16 cellular contexts compared by ENCODE assay signal in genomic region chr5:124725622-124726258, GRCh38. TPM values are rescaled to one million over a fixed set of nuclear protein-coding genes. Genes with fewer than 3 reads are reported as not detected.
A peak's percentile ranks its signal among the peaks of the same experiment; 100 is the strongest.
DNase-seq lines count a peak whose midpoint lies in the region; ATAC-seq and TF ChIP-seq lines count a peak whose summit lies in the region.
"Had no signal": no experiment of that assay in that cellular context is flagged by ENCODE, and none has a peak within 500 bp of the region (broad histone marks: within the 10 kb centered on the region; RNA-seq: fewer than 3 reads in every experiment).

No MANE protein-coding gene starts in this region.

- H4K8ac ChIP-seq in neuronal stem cell (ENCODE audit: low read depth, low read length), result no peak overlapping the region

- H4K20me1 ChIP-seq in OCI-LY7 (ENCODE audit: insufficient read depth, low read length) (no peaks in the 10 kb centered on the region), PC-3 (ENCODE audit: low read length) (no peaks in the 10 kb centered on the region)

- H2AFZ ChIP-seq in OCI-LY7 (ENCODE audit: low read length) (peak overlapping the region; percentile 54), PC-3 (ENCODE audit: low read length) (no peak overlapping the region), neuronal stem cell (ENCODE audit: low read length) (no peak overlapping the region)

- intact Hi-C loops in left ventricle myocardium inferior (cut with micrococcal nuclease) (no loop called here), OCI-LY7 (cut with micrococcal nuclease; ENCODE audit: unreplicated experiment) (no loop called here), PC-3 (cut with micrococcal nuclease) (no loop called here), MCF 10A (cut with micrococcal nuclease) (no loop called here)

- no peak overlapping the region for H3K27ac Mint-ChIP-seq in MCF 10A (ENCODE audit: low read depth, unreplicated experiment)
- H3K27ac Mint-ChIP-seq: T-helper 1 cell treated with Interleukin-12 subunit alpha and Interleukin-12 subunit beta and Interleukin-4 antibody, amounts not matched to agents 30 μg/mL and 1 μg/mL, for 36 hours had no signal

- no peaks in the 10 kb centered on the region for H3K36me3 Mint-ChIP-seq in MCF 10A (ENCODE audit: insufficient read depth, unreplicated experiment)

- no peak overlapping the region for H3K4me3 ChIP-seq in cardiac muscle cell
- no peak overlapping the region for H3K4me3 ChIP-seq in left ventricle myocardium inferior
- peak overlapping the region; percentile 71 for H3K4me3 ChIP-seq in OCI-LY7 (ENCODE audit: low read depth, low read length, poor library complexity, severe bottlenecking)
- no peak overlapping the region for H3K4me3 ChIP-seq in PC-3 (ENCODE audit: low read length)
- no peak overlapping the region for H3K4me3 ChIP-seq in neuronal stem cell (ENCODE audit: low read length in 2 of 2)
- H3K4me3 ChIP-seq: BLaER1 treated with 17β-estradiol and CSF1 and Interleukin-3, amounts not matched to agents 10 nM and 100 nM had no signal

- H3K4me2 ChIP-seq in OCI-LY7 (ENCODE audit: low read length), result peak overlapping the region; percentile 70
- H3K4me2 ChIP-seq in PC-3 (ENCODE audit: low read length), result no peak overlapping the region
- H3K4me2 ChIP-seq in neuronal stem cell (ENCODE audit: insufficient read depth, low read length, poor library complexity, severe bottlenecking), result no peak overlapping the region

- POLR2A ChIA-PET in OCI-LY7 (lab: Charles Lee), result interaction anchor here (0.5 to 2.7 kb wide), 11 partner anchors 10 to 291 kb away, joined by 3 to 12 read pairs (median 5); no protein-coding TSS in a partner anchor
- POLR2A ChIA-PET in PC-3 (lab: Charles Lee; ENCODE audit: unreplicated experiment), result no interaction called here
- POLR2A ChIA-PET in MCF 10A (lab: Yijun Ruan, JAX), result interaction anchor here (0.5 to 1.6 kb wide), 2 partner anchors 12 to 15 kb away, joined by 3 to 4 read pairs; no protein-coding TSS in a partner anchor

- no peak overlapping the region for H2BK15ac ChIP-seq in neuronal stem cell (ENCODE audit: low read length)

- H3K9me2 ChIP-seq in OCI-LY7 (ENCODE audit: insufficient read depth, low read length) (no peaks in the 10 kb centered on the region), PC-3 (replicated peaks; ENCODE audit: low read length) (no peaks in the 10 kb centered on the region)

- TF ChIP-seq CTCF in cardiac muscle cell (IDR thresholded peaks at IDR 0.05; ENCODE audit: low read depth, low read length) (no peak), left ventricle myocardium inferior (IDR thresholded peaks at IDR 0.05; ENCODE audit: borderline replicate concordance) (no peak), OCI-LY7 (conservative IDR thresholded peaks at IDR 0.05; ENCODE audit: low read length) (no peak), PC-3 (conservative IDR thresholded peaks at IDR 0.05; ENCODE audit: low read depth, low read length) (no peak), MCF 10A (IDR thresholded peaks at IDR 0.05; ENCODE audit: unreplicated experiment) (no peak)

- WGBS in neuronal stem cell (ENCODE audit: extremely low coverage in 2 of 2, insufficient read length in 2 of 2, insufficient replicate concordance in 1 of 2), 2 donors, result 100% methylated on average over 1 of the region's 4 CpGs; no CpG with 5 or more reads in 1 of the 2 donors

- H3K23ac ChIP-seq in neuronal stem cell (ENCODE audit: low read depth, low read length, poor library complexity), result no peak overlapping the region

- no peak overlapping the region for H2AK5ac ChIP-seq in neuronal stem cell (ENCODE audit: low read depth, low read length)

- no peak overlapping the region for H3K14ac ChIP-seq in neuronal stem cell (ENCODE audit: low read length)

- H3K27me3 Mint-ChIP-seq in MCF 10A (ENCODE audit: insufficient read depth, unreplicated experiment), result no peaks in the 10 kb centered on the region

- no peak overlapping the region for H3K18ac ChIP-seq in neuronal stem cell (ENCODE audit: low read length)

- H3K4ac ChIP-seq in neuronal stem cell (ENCODE audit: low read length), result no peak overlapping the region

- H2BK12ac ChIP-seq in neuronal stem cell (ENCODE audit: low read length), result no peak overlapping the region

- peaks cover 15% of the 10 kb centered on the region for H3K4me1 Mint-ChIP-seq in MCF 10A (ENCODE audit: insufficient read depth, unreplicated experiment)

- H3K9me3 ChIP-seq in cardiac muscle cell (ENCODE audit: low read depth), result no peaks in the 10 kb centered on the region
- H3K9me3 ChIP-seq in left ventricle myocardium inferior (replicated peaks), result no peaks in the 10 kb centered on the region
- H3K9me3 ChIP-seq in OCI-LY7 (ENCODE audit: low read length), result no peaks in the 10 kb centered on the region
- H3K9me3 ChIP-seq in PC-3 (ENCODE audit: low read length), result no peaks in the 10 kb centered on the region
- peaks cover 0 to 14% of the 10 kb centered on the region in 2 donors for H3K9me3 ChIP-seq in neuronal stem cell (replicated peaks in 1 of 2; ENCODE audit: control insufficient read depth in 2 of 2, insufficient read depth in 1 of 2, low read depth in 1 of 2, low read length in 2 of 2)
- H3K9me3 ChIP-seq: BLaER1 treated with 17β-estradiol and CSF1 and Interleukin-3, amounts not matched to agents 10 nM and 100 nM had no signal

- H3K4me1 ChIP-seq in cardiac muscle cell (ENCODE audit: low read depth) (peaks cover 56% of the 10 kb centered on the region), left ventricle myocardium inferior (peaks cover 16% of the 10 kb centered on the region), OCI-LY7 (ENCODE audit: insufficient read depth, low read length, poor library complexity, severe bottlenecking) (peaks cover 86% of the 10 kb centered on the region), PC-3 (ENCODE audit: insufficient read depth, low read length) (no peaks in the 10 kb centered on the region), neuronal stem cell (ENCODE audit: control insufficient read depth in 2 of 2, insufficient read depth in 1 of 2, low read depth in 1 of 2, low read length in 2 of 2) (peaks cover 7 to 13% of the 10 kb centered on the region in 2 donors)

- no peaks in the 10 kb centered on the region for H3K36me3 ChIP-seq in cardiac muscle cell
- H3K36me3 ChIP-seq in left ventricle myocardium inferior, result no peaks in the 10 kb centered on the region
- no peaks in the 10 kb centered on the region for H3K36me3 ChIP-seq in OCI-LY7 (ENCODE audit: insufficient read depth, low read length)
- H3K36me3 ChIP-seq in PC-3 (ENCODE audit: low read depth, low read length), result no peaks in the 10 kb centered on the region
- H3K36me3 ChIP-seq in neuronal stem cell (replicated peaks in 1 of 2; ENCODE audit: control insufficient read depth in 2 of 2, insufficient read depth in 2 of 2, low read length in 2 of 2), result peaks cover 6 to 18% of the 10 kb centered on the region in 2 donors

- ATAC-seq in left lobe of liver (peak; percentile 65), PC-3 (no peak)

- H3K27ac ChIP-seq in cardiac muscle cell (peak overlapping the region; percentile 27), left ventricle myocardium inferior (replicated peaks) (no peak overlapping the region), OCI-LY7 (ENCODE audit: low read depth, low read length, poor library complexity, severe bottlenecking) (peak overlapping the region; percentile 65), PC-3 (ENCODE audit: low read length) (no peak overlapping the region), neuronal stem cell (replicated peaks; ENCODE audit: low read length) (no peak overlapping the region)

- H2BK5ac ChIP-seq in neuronal stem cell (ENCODE audit: low read length), result no peak overlapping the region

- no peaks in the 10 kb centered on the region for H3K79me1 ChIP-seq in neuronal stem cell (ENCODE audit: low read depth, low read length)

- H4K91ac ChIP-seq in neuronal stem cell (ENCODE audit: low read depth, low read length, poor library complexity), result no peak overlapping the region

- H3K27me3 ChIP-seq in cardiac muscle cell, result no peaks in the 10 kb centered on the region
- H3K27me3 ChIP-seq in left ventricle myocardium inferior (ENCODE audit: low read depth), result no peaks in the 10 kb centered on the region
- no peaks in the 10 kb centered on the region for H3K27me3 ChIP-seq in PC-3 (ENCODE audit: low read length)
- H3K27me3 ChIP-seq in neuronal stem cell (ENCODE audit: control insufficient read depth in 3 of 3, insufficient read depth in 3 of 3, low read depth in 1 of 3, low read length in 3 of 3), result no peaks in the 10 kb centered on the region
- H3K27me3 ChIP-seq: BLaER1 treated with 17β-estradiol and CSF1 and Interleukin-3, amounts not matched to agents 10 nM and 100 nM had no signal

- H3K4me3 Mint-ChIP-seq in MCF 10A (ENCODE audit: unreplicated experiment), result no peak overlapping the region
- H3K4me3 Mint-ChIP-seq: T-helper 1 cell treated with Interleukin-12 subunit alpha and Interleukin-12 subunit beta and Interleukin-4 antibody, amounts not matched to agents 30 μg/mL and 1 μg/mL, for 36 hours had no signal

- CTCF ChIA-PET in OCI-LY7 (lab: Charles Lee; ENCODE audit: unreplicated experiment), result interaction anchor here (1.5 kb wide), 1 partner anchor 12 kb away, joined by 3 read pairs; no protein-coding TSS in a partner anchor
- CTCF ChIA-PET in PC-3 (lab: Charles Lee), result no interaction called here
- CTCF ChIA-PET in MCF 10A (lab: Yijun Ruan, JAX), result interaction anchor here (0.6 to 2.3 kb wide), 2 partner anchors 9 to 27 kb away, joined by 3 to 5 read pairs; no protein-coding TSS in a partner anchor

- DNase-seq in cardiac muscle cell (ENCODE audit: low read depth in 1 of 2, low spot score in 1 of 2) (no peak), left ventricle myocardium inferior (no peak), OCI-LY7 (ENCODE audit: low spot score) (no peak), left lobe of liver (ENCODE audit: low spot score) (no peak), PC-3 (no peak), OCI-M2 (lab: John Stamatoyannopoulos, UW; ENCODE audit: unreplicated experiment) (no peak), neuronal stem cell (ENCODE audit: low spot score) (no peak), MCF 10A (ENCODE audit: unreplicated experiment) (no peak)
- DNase-seq: EL, MM.1S, NCI-H1092 treated with DMSO at 0.1 percent for 48 hours, NCI-H1694, NCI-H510A treated with DMSO at 0.1 percent for 48 hours, SIG-M5 had no signal

- H3K79me2 ChIP-seq in OCI-LY7 (ENCODE audit: insufficient read depth, low read depth, low read length), result peaks cover 97% of the 10 kb centered on the region
- H3K79me2 ChIP-seq in PC-3 (ENCODE audit: low read length), result no peaks in the 10 kb centered on the region

- no peak overlapping the region for H2BK120ac ChIP-seq in neuronal stem cell (ENCODE audit: low read depth, low read length)

- H3F3A ChIP-seq in PC-3 (ENCODE audit: low read length, unreplicated experiment), result no peaks in the 10 kb centered on the region

- H3K9ac ChIP-seq in PC-3 (ENCODE audit: low read length) (no peak overlapping the region), neuronal stem cell (ENCODE audit: low read depth, low read length, poor library complexity) (no peak overlapping the region)
- H3K9ac ChIP-seq: BLaER1 treated with 17β-estradiol and CSF1 and Interleukin-3, amounts not matched to agents 10 nM and 100 nM had no signal

- no peaks in the 10 kb centered on the region for H3K9me3 Mint-ChIP-seq in MCF 10A (ENCODE audit: unreplicated experiment)
- H3K9me3 Mint-ChIP-seq: T-helper 1 cell treated with Interleukin-12 subunit alpha and Interleukin-12 subunit beta and Interleukin-4 antibody, amounts not matched to agents 30 μg/mL and 1 μg/mL, for 36 hours had no signal

- BruUV-seq in OCI-LY7 (replicated peaks; lab: Mats Ljungman, UMichigan) (no TSS peak), PC-3 (replicated peaks; lab: Mats Ljungman, UMichigan) (no TSS peak), MCF 10A (replicated peaks; lab: Mats Ljungman, UMichigan) (no TSS peak)

RNA-seq across cellular contexts. Expression of gene ZNF608, which starts 20.7 kb away (rescaled TPM):
- total RNA-seq in cardiac muscle cell (75.0 and 115 TPM in 2 replicates), left ventricle myocardium inferior (6.8 TPM), OCI-LY7 (2022) (58.8 and 61.4 TPM in 2 replicates), left lobe of liver (5.0 TPM), PC-3 (2014; rRNA removed) (0.95 and 1.2 TPM in 2 replicates), MCF 10A (2022) (8.4 and 10.4 TPM in 2 replicates)
- 39.9 and 61.3 TPM in 2 replicates for polyA plus RNA-seq in cardiac muscle cell
- total RNA-seq in OCI-LY7 (2014; rRNA removed; shearing (Covaris generic)), result 22.6 and 25.7 TPM in 2 replicates
- 76.9 TPM for polyA plus RNA-seq in neuronal stem cell (2013, experiment 1 of 2)
- polyA plus RNA-seq in neuronal stem cell (2013, experiment 2 of 2), result 78.0 TPM

Comparison
In these comparisons a context has a peak if more than half of its experiments do, and no peak if none do; other contexts are left out.
1. H3K27ac ChIP-seq: peak in cardiac muscle cell (single experiment) and OCI-LY7 (single experiment); none in left ventricle myocardium inferior (single experiment), PC-3 (single experiment) and neuronal stem cell (single experiment).